Comparison of ENCODE assay signal across 8 cellular contexts in genomic region chr11:86805873-86806310, GRCh38. TPM values are rescaled to one million over a fixed set of nuclear protein-coding genes. Genes with fewer than 3 reads are reported as not detected.
DNase-seq lines count a peak whose midpoint lies in the region; ATAC-seq, FAIRE-seq and TF ChIP-seq lines count a peak whose summit lies in the region.

No MANE protein-coding gene starts in this region.

- peaks cover 12% of the 10 kb centered on the region; the same call in 1 of the 2 replicates for H3K9me1 ChIP-seq in IMR-90 (ENCODE audit: insufficient read depth, low read length)

- H4K91ac ChIP-seq in IMR-90 (ENCODE audit: insufficient read depth, low read depth, low read length): no peak overlapping the region

- H2AK9ac ChIP-seq in IMR-90 (replicated peaks; ENCODE audit: low read depth, low read length, poor library complexity): peak overlapping the region; percentile 7

- H2AFZ ChIP-seq in IMR-90 (replicated peaks; ENCODE audit: low read length, poor library complexity): no peak overlapping the region

- no peak for FAIRE-seq in D721Med (lab: Jason Lieb, UNC)

- no peak overlapping the region; the same call in 1 of the 2 replicates for H2BK20ac ChIP-seq in IMR-90 (ENCODE audit: low read depth, low read length)

- H2AK5ac ChIP-seq in IMR-90 (ENCODE audit: low read depth, low read length): peak overlapping the region; percentile 35; the same call in 1 of the 2 replicates

- DNase-seq in DMS79 treated with DMSO at 0.1 percent for 48 hours (lab: John Stamatoyannopoulos, UW) (peak; percentile 46), IMR-90 (no peak), foreskin keratinocyte (peak in 1 of 2 donors; percentile 57), D721Med (ENCODE audit: insufficient read length, low spot score) (no peak), DMS153 (lab: John Stamatoyannopoulos, UW) (no peak), NCI-H524 (lab: John Stamatoyannopoulos, UW) (no peak), NCI-H526 treated with DMSO at 0.1 percent for 48 hours (lab: John Stamatoyannopoulos, UW) (no peak)

- H4K8ac ChIP-seq in IMR-90 (ENCODE audit: low read depth in 2 of 2, low read length in 2 of 2): 0 out of 4 replicates have a peak overlapping the region, but pooled peaks of 1 of the 2 experiments have one; percentile 11

- H2BK120ac ChIP-seq in IMR-90 (ENCODE audit: low read depth, low read length): no peak overlapping the region

- H3K4me3 ChIP-seq in IMR-90 (ENCODE audit: insufficient read depth, low read depth, low read length): no peak overlapping the region

- dilution Hi-C loops in IMR-90 (cut with HindIII; ENCODE audit: low sequenced_read_pairs, unreplicated experiment): no loop called here

- no peak overlapping the region; the same call in 1 of the 2 replicates for H4K5ac ChIP-seq in IMR-90 (ENCODE audit: low read depth, low read length)

- TF ChIP-seq RAD21 in IMR-90 (IDR thresholded peaks at IDR 0.05; ENCODE audit: low read length): no peak

- no TSS peak for BruUV-seq in IMR-90 (replicated peaks; lab: Mats Ljungman, UMichigan)

- H3K79me1 ChIP-seq in IMR-90 (ENCODE audit: low read depth in 1 of 2, low read length in 2 of 2): peaks cover 41 to 73% of the 10 kb centered on the region in 2 experiments

- WGBS in IMR-90 (ENCODE audit: extremely low coverage in 2 of 2, insufficient read length in 1 of 2), 2 experiments: no CpG with 5 or more reads among the region's 2 CpGs

- H4K20me1 ChIP-seq in IMR-90 (ENCODE audit: insufficient read depth, low read length): no peaks in the 10 kb centered on the region

- H3K4ac ChIP-seq in IMR-90 (ENCODE audit: low read depth, low read length): peak overlapping the region; percentile 31

- H3K4me1 ChIP-seq in IMR-90 (ENCODE audit: control insufficient read depth, insufficient read depth, low read length) (peaks cover 15% of the 10 kb centered on the region; the same call in 1 of the 2 replicates), foreskin keratinocyte (peaks cover 37% of the 10 kb centered on the region)

- no peaks in the 10 kb centered on the region for H3K27me3 ChIP-seq in IMR-90 (ENCODE audit: control insufficient read depth, insufficient read depth, low read length)
- no peaks in the 10 kb centered on the region for H3K27me3 ChIP-seq in foreskin keratinocyte

- TF ChIP-seq CTCF in IMR-90 (conservative IDR thresholded peaks at IDR 0.05; ENCODE audit: low read depth, low read length): no peak
- no peak for TF ChIP-seq CTCF in foreskin keratinocyte (conservative IDR thresholded peaks at IDR 0.05)
- TF ChIP-seq CTCF in D721Med (IDR thresholded peaks at IDR 0.05; ENCODE audit: insufficient read depth, missing control alignments): no peak

- H3K4me2 ChIP-seq in IMR-90 (ENCODE audit: low read depth, low read length): peak overlapping the region; percentile 10; the same call in 1 of the 2 replicates

- in situ Hi-C loops in IMR-90 (cut with MboI; ENCODE audit: low sequenced_read_pairs): no loop called here

- CTCF ChIA-PET in IMR-90 (lab: Yijun Ruan, JAX): interaction anchor here (0.5 to 0.6 kb wide), 2 partner anchors 189 to 452 kb away, joined by 3 read pairs; no protein-coding TSS in a partner anchor

- ATAC-seq in GM21423 (IDR thresholded peaks at IDR 0.05; ENCODE audit: unreplicated experiment): peak; percentile 82
- no peak for ATAC-seq in IMR-90 (ENCODE audit: low read depth)
- peak; percentile 24 for ATAC-seq in foreskin keratinocyte

- peak overlapping the region; percentile 47; the same call in 1 of the 2 replicates for H3K23ac ChIP-seq in IMR-90 (ENCODE audit: low read depth, low read length)

- H2BK5ac ChIP-seq in IMR-90 (ENCODE audit: low read depth, low read length, poor library complexity, severe bottlenecking): no peak overlapping the region

- 0 out of 2 replicates have a peak, but pooled peaks cover 5% of the 10 kb centered on the region for H3K36me3 ChIP-seq in IMR-90 (ENCODE audit: control insufficient read depth, insufficient read depth, low read length)

- no peak for TF ChIP-seq POLR2A in IMR-90 (IDR thresholded peaks at IDR 0.05; ENCODE audit: low read depth, low read length)

- H3K9ac ChIP-seq in IMR-90 (ENCODE audit: low read depth, low read length): no peak overlapping the region

- POLR2A ChIA-PET in IMR-90 (lab: Charles Lee; ENCODE audit: unreplicated experiment): no interaction called here

- H3K18ac ChIP-seq in IMR-90 (ENCODE audit: low read depth, low read length): no peak overlapping the region

- H3K27ac ChIP-seq in IMR-90 (ENCODE audit: insufficient read depth, low read length): no peak overlapping the region
- peak overlapping the region; percentile 2 for H3K27ac ChIP-seq in foreskin keratinocyte

- intact Hi-C loops in IMR-90 (cut with micrococcal nuclease): no loop called here

- H3K14ac ChIP-seq in IMR-90 (replicated peaks; ENCODE audit: low read depth, low read length): 0 out of 2 replicates have a peak overlapping the region, but pooled peaks have one; percentile 7

- no peak overlapping the region for H3K56ac ChIP-seq in IMR-90 (ENCODE audit: extremely low read depth, insufficient read depth, low read length)

- H3K9me3 ChIP-seq in IMR-90 (ENCODE audit: control insufficient read depth, insufficient read depth, low read length): no peaks in the 10 kb centered on the region

- H2BK15ac ChIP-seq in IMR-90 (ENCODE audit: low read depth, low read length): no peak overlapping the region

TF ChIP-seq in IMR-90, 13 proteins besides CTCF, POLR2A, EP300 and RAD21:
- TF ChIP-seq FOS (IDR thresholded peaks at IDR 0.05; ENCODE audit: low read depth, low read length) (no peak), MAFK (IDR thresholded peaks at IDR 0.05; ENCODE audit: low read depth, low read length) (peak; percentile 93), RCOR1 (IDR thresholded peaks at IDR 0.05; ENCODE audit: insufficient replicate concordance, low read length) (no peak), NFE2L2 (IDR thresholded peaks at IDR 0.05; ENCODE audit: low read depth, low read length) (no peak), ELK1 (IDR thresholded peaks at IDR 0.05; ENCODE audit: borderline replicate concordance, low read depth, low read length) (no peak), USF2 (IDR thresholded peaks at IDR 0.05; ENCODE audit: low read depth, low read length) (no peak)

RNA-seq across cellular contexts. Expression of gene PRSS23, which starts 5.5 kb away (rescaled TPM):
- total RNA-seq in IMR-90 (2012; rRNA removed) (123 and 199 TPM in 2 replicates), foreskin keratinocyte (104 and 117 TPM in 2 replicates)
- polyA plus RNA-seq in IMR-90 (2012; rRNA removed) (82.8 and 100 TPM in 2 replicates), foreskin keratinocyte (72.7 and 77.6 TPM in 2 replicates)
- polyA plus RNA-seq in IMR-90 (2012; cell fraction: cytosol; rRNA removed): 29.4 and 33.7 TPM in 2 replicates
- 12.6 and 23.8 TPM in 2 replicates for polyA plus RNA-seq in IMR-90 (2012; cell fraction: nucleus; rRNA removed; ENCODE audit: low replicate concordance)
